21 cellular contexts compared by ENCODE assay signal in the genomic region with DNA sequence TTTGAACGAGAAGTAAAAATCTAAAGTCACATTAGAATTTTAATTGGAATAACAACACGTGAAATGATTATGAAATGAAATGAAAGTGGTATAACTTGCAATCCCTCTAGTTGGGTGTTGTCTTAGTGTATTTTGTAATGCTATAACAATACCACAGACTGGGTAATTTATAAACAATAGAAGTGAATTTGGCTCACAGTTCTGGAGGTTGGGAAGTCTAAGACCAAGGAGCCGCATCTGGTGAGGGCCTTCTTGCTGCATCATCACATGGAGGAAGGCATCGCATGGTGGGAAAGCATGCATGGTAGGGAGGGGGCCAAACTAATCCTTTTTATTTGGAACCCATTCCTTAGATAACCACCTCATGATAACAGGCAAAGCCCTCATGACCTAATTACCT.
"Had no signal": no experiment of that assay in that cellular context is flagged by ENCODE, and none has a peak within 500 bp of the region (broad histone marks: within the 10 kb centered on the region; RNA-seq: fewer than 3 reads in every experiment).

No MANE protein-coding gene starts in this region.

- H3K9me3 ChIP-seq: lower lobe of right lung, sigmoid colon, upper lobe of right lung had no signal

- H3K27ac ChIP-seq: cardiac muscle cell, epithelial cell of prostate, heart right ventricle, lower lobe of right lung, sigmoid colon, upper lobe of right lung had no signal

- DNase-seq: activated CD4-positive, alpha-beta memory T cell treated with anti-CD3 and anti-CD28 coated beads, Interleukin-2, amount 10 ng/mL, durations not matched to agents 7 days and 5 days; activated CD4-positive, alpha-beta T cell treated with anti-CD3 and anti-CD28 coated beads, Interleukin-2, amount 10 ng/mL, durations not matched to agents 24 days and 14 days; activated effector memory CD4-positive, alpha-beta T cell treated with Interleukin-2 at 50 U/mL for 16 hours; activated naive CD4-positive, alpha-beta T cell treated with anti-CD3 and anti-CD28 coated beads for 36 hours; activated naive CD8-positive, alpha-beta T cell treated with anti-CD3 and anti-CD28 coated beads, Interleukin-2, amount 10 ng/mL, durations not matched to agents 7 days and 5 days; activated T-cell treated with anti-CD3 and anti-CD28 coated beads, Interleukin-2, amount 50 U/mL, for 72 hours; cortex of kidney; endodermal cell; heart right ventricle; lower lobe of right lung; naive thymus-derived CD4-positive, alpha-beta T cell; retina; sigmoid colon; stimulated activated CD4-positive, alpha-beta T cell treated with anti-CD3 and anti-CD28 coated beads, Interleukin-2, amount 100 ng/mL, for 48 hours; stimulated activated CD8-positive, alpha-beta memory T cell treated with anti-CD3 and anti-CD28 coated beads, Interleukin-4, amount 100 ng/mL, for 48 hours; stimulated activated naive B cell treated with anti-CD40 and anti-IgM and Interleukin-4, amounts not matched to agents 10 μg/mL and 1 μg/mL and 100 μg/mL, for 72 hours; upper lobe of right lung had no signal

- H3K4me3 ChIP-seq: cardiac muscle cell, heart right ventricle, lower lobe of right lung, sigmoid colon, upper lobe of right lung had no signal

- H3K36me3 ChIP-seq: cardiac muscle cell, heart right ventricle, lower lobe of right lung, sigmoid colon, upper lobe of right lung had no signal

- ATAC-seq: activated CD4-positive, CD25-positive, alpha-beta regulatory T cell treated with anti-CD3 and anti-CD28 coated beads, Interleukin-2, amount 50 U/mL, for 24 hours; activated T-cell treated with anti-CD3 and anti-CD28 coated beads, Interleukin-2, amount 50 U/mL, for 72 hours; heart right ventricle; left lobe of liver; lower lobe of right lung; naive thymus-derived CD4-positive, alpha-beta T cell; stimulated activated naive B cell treated with anti-CD40 and anti-IgM and Interleukin-4, amounts not matched to agents 10 μg/mL and 1 μg/mL and 100 μg/mL, for 72 hours; upper lobe of right lung had no signal

- H3K27me3 ChIP-seq: cardiac muscle cell, heart right ventricle, sigmoid colon, upper lobe of right lung had no signal

- H3K4me1 ChIP-seq: heart right ventricle, lower lobe of right lung, upper lobe of right lung had no signal
